ENCODE assay signal across 1 cellular context in the genomic region with DNA sequence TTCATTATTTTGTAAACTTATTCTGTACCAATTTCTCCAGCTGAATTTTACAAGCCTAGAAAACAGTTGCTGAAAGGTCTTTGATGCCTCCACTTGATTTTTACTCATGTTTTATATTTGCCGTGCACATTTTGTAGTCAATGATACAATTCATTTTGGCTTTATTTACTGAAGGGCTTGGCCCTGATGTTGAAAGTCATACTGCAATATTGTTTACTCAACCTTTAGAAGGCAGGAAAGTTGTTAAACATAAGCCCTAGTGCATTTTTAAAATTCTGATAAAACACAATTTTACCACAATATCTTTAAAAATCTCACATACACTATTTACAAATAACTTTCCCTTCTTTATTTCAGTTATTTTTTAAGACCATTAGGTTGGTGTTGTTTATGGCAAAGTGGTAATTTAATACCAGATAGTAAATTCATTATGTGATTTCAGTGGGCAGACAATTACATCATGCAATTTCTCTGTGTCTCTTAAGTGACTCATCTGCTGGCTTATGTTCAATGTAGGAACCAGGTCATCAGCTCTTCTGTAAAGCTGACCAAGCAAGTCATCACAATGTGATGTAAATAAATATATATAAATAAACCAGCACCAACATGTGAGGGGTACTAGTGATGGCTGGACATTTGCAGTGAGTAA.
A peak's percentile ranks its signal among the peaks of the same experiment; 100 is the strongest.
TF ChIP-seq lines count a peak whose summit lies in the region.

No MANE protein-coding gene starts in this region.

TF ChIP-seq in HepG2, 621 proteins besides CTCF, POLR2A, EP300 and RAD21 (continued from another document):
- TF ChIP-seq SP5 (CRISPR knock-in tag; IDR thresholded peaks at IDR 0.05; ENCODE audit: borderline replicate concordance, low read depth), result no peak
- TF ChIP-seq SOX13 (IDR thresholded peaks at IDR 0.05), result no peak
- TF ChIP-seq SOX13 (CRISPR knock-in tag; conservative IDR thresholded peaks at IDR 0.05 in 1 of 2, IDR thresholded peaks at IDR 0.05 in 1 of 2), result peak in 1 of 2 experiments; percentile 13; a peak in 1 of 4 replicates
- no peak for TF ChIP-seq NR1H2 (CRISPR knock-in tag; IDR thresholded peaks at IDR 0.05; ENCODE audit: borderline replicate concordance, low read depth)
- TF ChIP-seq, protein P1, sequence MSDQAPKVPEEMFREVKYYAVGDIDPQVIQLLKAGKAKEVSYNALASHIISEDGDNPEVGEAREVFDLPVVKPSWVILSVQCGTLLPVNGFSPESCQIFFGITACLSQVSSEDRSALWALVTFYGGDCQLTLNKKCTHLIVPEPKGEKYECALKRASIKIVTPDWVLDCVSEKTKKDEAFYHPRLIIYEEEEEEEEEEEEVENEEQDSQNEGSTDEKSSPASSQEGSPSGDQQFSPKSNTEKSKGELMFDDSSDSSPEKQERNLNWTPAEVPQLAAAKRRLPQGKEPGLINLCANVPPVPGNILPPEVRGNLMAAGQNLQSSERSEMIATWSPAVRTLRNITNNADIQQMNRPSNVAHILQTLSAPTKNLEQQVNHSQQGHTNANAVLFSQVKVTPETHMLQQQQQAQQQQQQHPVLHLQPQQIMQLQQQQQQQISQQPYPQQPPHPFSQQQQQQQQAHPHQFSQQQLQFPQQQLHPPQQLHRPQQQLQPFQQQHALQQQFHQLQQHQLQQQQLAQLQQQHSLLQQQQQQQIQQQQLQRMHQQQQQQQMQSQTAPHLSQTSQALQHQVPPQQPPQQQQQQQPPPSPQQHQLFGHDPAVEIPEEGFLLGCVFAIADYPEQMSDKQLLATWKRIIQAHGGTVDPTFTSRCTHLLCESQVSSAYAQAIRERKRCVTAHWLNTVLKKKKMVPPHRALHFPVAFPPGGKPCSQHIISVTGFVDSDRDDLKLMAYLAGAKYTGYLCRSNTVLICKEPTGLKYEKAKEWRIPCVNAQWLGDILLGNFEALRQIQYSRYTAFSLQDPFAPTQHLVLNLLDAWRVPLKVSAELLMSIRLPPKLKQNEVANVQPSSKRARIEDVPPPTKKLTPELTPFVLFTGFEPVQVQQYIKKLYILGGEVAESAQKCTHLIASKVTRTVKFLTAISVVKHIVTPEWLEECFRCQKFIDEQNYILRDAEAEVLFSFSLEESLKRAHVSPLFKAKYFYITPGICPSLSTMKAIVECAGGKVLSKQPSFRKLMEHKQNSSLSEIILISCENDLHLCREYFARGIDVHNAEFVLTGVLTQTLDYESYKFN (CRISPR knock-in tag; conservative IDR thresholded peaks at IDR 0.05), result 0 out of 2 replicates have a peak, but pooled peaks have one; percentile 35
- peak; percentile 24; the same call in 1 of the 2 replicates for TF ChIP-seq NR2F6 (IDR thresholded peaks at IDR 0.05)
- no peak for TF ChIP-seq NR2F6 (CRISPR knock-in tag; IDR thresholded peaks at IDR 0.05)
- no peak for TF ChIP-seq KMT2A (CRISPR knock-in tag; IDR thresholded peaks at IDR 0.05)
- no peak for TF ChIP-seq ZNF225 (CRISPR knock-in tag; IDR thresholded peaks at IDR 0.05)
- TF ChIP-seq, protein P2, sequence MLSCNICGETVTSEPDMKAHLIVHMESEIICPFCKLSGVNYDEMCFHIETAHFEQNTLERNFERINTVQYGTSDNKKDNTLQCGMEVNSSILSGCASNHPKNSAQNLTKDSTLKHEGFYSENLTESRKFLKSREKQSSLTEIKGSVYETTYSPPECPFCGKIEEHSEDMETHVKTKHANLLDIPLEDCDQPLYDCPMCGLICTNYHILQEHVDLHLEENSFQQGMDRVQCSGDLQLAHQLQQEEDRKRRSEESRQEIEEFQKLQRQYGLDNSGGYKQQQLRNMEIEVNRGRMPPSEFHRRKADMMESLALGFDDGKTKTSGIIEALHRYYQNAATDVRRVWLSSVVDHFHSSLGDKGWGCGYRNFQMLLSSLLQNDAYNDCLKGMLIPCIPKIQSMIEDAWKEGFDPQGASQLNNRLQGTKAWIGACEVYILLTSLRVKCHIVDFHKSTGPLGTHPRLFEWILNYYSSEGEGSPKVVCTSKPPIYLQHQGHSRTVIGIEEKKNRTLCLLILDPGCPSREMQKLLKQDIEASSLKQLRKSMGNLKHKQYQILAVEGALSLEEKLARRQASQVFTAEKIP (CRISPR knock-in tag; IDR thresholded peaks at IDR 0.05; ENCODE audit: borderline replicate concordance), result no peak
- TF ChIP-seq, protein P3, sequence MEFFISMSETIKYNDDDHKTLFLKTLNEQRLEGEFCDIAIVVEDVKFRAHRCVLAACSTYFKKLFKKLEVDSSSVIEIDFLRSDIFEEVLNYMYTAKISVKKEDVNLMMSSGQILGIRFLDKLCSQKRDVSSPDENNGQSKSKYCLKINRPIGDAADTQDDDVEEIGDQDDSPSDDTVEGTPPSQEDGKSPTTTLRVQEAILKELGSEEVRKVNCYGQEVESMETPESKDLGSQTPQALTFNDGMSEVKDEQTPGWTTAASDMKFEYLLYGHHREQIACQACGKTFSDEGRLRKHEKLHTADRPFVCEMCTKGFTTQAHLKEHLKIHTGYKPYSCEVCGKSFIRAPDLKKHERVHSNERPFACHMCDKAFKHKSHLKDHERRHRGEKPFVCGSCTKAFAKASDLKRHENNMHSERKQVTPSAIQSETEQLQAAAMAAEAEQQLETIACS (CRISPR knock-in tag; IDR thresholded peaks at IDR 0.05), result no peak
- TF ChIP-seq MAFF (IDR thresholded peaks at IDR 0.05; ENCODE audit: low read depth, low read length), result peak; percentile 59
- TF ChIP-seq SIX1 (CRISPR knock-in tag; IDR thresholded peaks at IDR 0.05; ENCODE audit: borderline replicate concordance), result 0 out of 2 replicates have a peak, but pooled peaks have one; percentile 22
- peak; percentile 80; the same call in 1 of the 2 replicates for TF ChIP-seq HMG20A (CRISPR knock-in tag; IDR thresholded peaks at IDR 0.05; ENCODE audit: borderline replicate concordance)
- TF ChIP-seq, protein P4, sequence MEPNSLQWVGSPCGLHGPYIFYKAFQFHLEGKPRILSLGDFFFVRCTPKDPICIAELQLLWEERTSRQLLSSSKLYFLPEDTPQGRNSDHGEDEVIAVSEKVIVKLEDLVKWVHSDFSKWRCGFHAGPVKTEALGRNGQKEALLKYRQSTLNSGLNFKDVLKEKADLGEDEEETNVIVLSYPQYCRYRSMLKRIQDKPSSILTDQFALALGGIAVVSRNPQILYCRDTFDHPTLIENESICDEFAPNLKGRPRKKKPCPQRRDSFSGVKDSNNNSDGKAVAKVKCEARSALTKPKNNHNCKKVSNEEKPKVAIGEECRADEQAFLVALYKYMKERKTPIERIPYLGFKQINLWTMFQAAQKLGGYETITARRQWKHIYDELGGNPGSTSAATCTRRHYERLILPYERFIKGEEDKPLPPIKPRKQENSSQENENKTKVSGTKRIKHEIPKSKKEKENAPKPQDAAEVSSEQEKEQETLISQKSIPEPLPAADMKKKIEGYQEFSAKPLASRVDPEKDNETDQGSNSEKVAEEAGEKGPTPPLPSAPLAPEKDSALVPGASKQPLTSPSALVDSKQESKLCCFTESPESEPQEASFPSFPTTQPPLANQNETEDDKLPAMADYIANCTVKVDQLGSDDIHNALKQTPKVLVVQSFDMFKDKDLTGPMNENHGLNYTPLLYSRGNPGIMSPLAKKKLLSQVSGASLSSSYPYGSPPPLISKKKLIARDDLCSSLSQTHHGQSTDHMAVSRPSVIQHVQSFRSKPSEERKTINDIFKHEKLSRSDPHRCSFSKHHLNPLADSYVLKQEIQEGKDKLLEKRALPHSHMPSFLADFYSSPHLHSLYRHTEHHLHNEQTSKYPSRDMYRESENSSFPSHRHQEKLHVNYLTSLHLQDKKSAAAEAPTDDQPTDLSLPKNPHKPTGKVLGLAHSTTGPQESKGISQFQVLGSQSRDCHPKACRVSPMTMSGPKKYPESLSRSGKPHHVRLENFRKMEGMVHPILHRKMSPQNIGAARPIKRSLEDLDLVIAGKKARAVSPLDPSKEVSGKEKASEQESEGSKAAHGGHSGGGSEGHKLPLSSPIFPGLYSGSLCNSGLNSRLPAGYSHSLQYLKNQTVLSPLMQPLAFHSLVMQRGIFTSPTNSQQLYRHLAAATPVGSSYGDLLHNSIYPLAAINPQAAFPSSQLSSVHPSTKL (CRISPR knock-in tag; IDR thresholded peaks at IDR 0.05), result peak; percentile 65
- TF ChIP-seq, protein P5, sequence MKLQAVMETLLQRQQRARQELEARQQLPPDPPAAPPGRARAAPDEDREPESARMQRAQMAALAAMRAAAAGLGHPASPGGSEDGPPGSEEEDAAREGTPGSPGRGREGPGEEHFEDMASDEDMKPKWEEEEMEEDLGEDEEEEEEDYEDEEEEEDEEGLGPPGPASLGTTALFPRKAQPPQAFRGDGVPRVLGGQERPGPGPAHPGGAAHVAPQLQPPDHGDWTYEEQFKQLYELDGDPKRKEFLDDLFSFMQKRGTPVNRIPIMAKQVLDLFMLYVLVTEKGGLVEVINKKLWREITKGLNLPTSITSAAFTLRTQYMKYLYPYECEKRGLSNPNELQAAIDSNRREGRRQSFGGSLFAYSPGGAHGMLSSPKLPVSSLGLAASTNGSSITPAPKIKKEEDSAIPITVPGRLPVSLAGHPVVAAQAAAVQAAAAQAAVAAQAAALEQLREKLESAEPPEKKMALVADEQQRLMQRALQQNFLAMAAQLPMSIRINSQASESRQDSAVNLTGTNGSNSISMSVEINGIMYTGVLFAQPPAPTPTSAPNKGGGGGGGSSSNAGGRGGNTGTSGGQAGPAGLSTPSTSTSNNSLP (IDR thresholded peaks at IDR 0.05; ENCODE audit: low read depth, low read length), result peak; percentile 35; the same call in 1 of the 2 replicates
- TF ChIP-seq CBX5 (CRISPR knock-in tag; IDR thresholded peaks at IDR 0.05; ENCODE audit: borderline replicate concordance), result no peak
- TF ChIP-seq, protein P6, sequence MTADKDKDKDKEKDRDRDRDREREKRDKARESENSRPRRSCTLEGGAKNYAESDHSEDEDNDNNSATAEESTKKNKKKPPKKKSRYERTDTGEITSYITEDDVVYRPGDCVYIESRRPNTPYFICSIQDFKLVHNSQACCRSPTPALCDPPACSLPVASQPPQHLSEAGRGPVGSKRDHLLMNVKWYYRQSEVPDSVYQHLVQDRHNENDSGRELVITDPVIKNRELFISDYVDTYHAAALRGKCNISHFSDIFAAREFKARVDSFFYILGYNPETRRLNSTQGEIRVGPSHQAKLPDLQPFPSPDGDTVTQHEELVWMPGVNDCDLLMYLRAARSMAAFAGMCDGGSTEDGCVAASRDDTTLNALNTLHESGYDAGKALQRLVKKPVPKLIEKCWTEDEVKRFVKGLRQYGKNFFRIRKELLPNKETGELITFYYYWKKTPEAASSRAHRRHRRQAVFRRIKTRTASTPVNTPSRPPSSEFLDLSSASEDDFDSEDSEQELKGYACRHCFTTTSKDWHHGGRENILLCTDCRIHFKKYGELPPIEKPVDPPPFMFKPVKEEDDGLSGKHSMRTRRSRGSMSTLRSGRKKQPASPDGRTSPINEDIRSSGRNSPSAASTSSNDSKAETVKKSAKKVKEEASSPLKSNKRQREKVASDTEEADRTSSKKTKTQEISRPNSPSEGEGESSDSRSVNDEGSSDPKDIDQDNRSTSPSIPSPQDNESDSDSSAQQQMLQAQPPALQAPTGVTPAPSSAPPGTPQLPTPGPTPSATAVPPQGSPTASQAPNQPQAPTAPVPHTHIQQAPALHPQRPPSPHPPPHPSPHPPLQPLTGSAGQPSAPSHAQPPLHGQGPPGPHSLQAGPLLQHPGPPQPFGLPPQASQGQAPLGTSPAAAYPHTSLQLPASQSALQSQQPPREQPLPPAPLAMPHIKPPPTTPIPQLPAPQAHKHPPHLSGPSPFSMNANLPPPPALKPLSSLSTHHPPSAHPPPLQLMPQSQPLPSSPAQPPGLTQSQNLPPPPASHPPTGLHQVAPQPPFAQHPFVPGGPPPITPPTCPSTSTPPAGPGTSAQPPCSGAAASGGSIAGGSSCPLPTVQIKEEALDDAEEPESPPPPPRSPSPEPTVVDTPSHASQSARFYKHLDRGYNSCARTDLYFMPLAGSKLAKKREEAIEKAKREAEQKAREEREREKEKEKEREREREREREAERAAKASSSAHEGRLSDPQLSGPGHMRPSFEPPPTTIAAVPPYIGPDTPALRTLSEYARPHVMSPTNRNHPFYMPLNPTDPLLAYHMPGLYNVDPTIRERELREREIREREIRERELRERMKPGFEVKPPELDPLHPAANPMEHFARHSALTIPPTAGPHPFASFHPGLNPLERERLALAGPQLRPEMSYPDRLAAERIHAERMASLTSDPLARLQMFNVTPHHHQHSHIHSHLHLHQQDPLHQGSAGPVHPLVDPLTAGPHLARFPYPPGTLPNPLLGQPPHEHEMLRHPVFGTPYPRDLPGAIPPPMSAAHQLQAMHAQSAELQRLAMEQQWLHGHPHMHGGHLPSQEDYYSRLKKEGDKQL (CRISPR knock-in tag; IDR thresholded peaks at IDR 0.05; ENCODE audit: low read depth), result peak; percentile 41; the same call in 1 of the 2 replicates
